Comparison of ENCODE assay signal across 9 cellular contexts in genomic region chr17:49260922-49261291, GRCh38. TPM values are rescaled to one million over a fixed set of nuclear protein-coding genes. Genes with fewer than 3 reads are reported as not detected.
DNase-seq lines count a peak whose midpoint lies in the region; ATAC-seq and TF ChIP-seq lines count a peak whose summit lies in the region.
"Had no signal": no experiment of that assay in that cellular context is flagged by ENCODE, and none has a peak within 500 bp of the region (broad histone marks: within the 10 kb centered on the region; RNA-seq: fewer than 3 reads in every experiment).

No MANE protein-coding gene starts in this region.

- peak overlapping the region; percentile 83 for H3K4me3 Mint-ChIP-seq in activated T-cell treated with anti-CD3 and anti-CD28 coated beads, Interleukin-2, amount 50 U/mL, for 4 hours
- peak overlapping the region; percentile 78 for H3K4me3 Mint-ChIP-seq in activated naive CD8-positive, alpha-beta T cell treated with anti-CD3 and anti-CD28 coated beads for 36 hours

- TF ChIP-seq POLR2A in right lobe of liver (IDR thresholded peaks at IDR 0.05) (no peak), transverse colon (IDR thresholded peaks at IDR 0.05) (no peak)

- WGBS in right lobe of liver (ENCODE audit: insufficient coverage, low coverage, low lambda C conversion rate, missing lambda C conversion rate) = 75% methylated on average over 7 of the region's 7 CpGs
- WGBS in transverse colon (ENCODE audit: low coverage in 1 of 2), 2 donors = 79% methylated on average over 7 of the region's 7 CpGs; no CpG with 5 or more reads in 1 of the 2 donors

- intact Hi-C loops in right lobe of liver (cut with DNase I) = no loop called here
- intact Hi-C loops in transverse colon (cut with DNase I; ENCODE audit: low total_unique reads) = no loop called here

- H3K4me3 ChIP-seq in right lobe of liver (peak overlapping the region in 1 of 3 donors; percentile 48), transverse colon (peak overlapping the region in 2 of 4 donors; percentile 54 to 62)

- no peak for DNase-seq in activated T-cell treated with anti-CD3 and anti-CD28 coated beads, Interleukin-2, amount 50 U/mL, for 4 hours
- DNase-seq in activated T-cell treated with anti-CD3 and anti-CD28 coated beads, Interleukin-2, amount 50 U/mL, for 1 hour = no peak
- peak; percentile 9 for DNase-seq in activated naive CD8-positive, alpha-beta T cell treated with anti-CD3 and anti-CD28 coated beads for 36 hours
- DNase-seq in right lobe of liver (no peak), transverse colon (no peak), NCI-H146 (lab: John Stamatoyannopoulos, UW) (no peak)
- no peak for DNase-seq in stimulated activated naive CD4-positive, alpha-beta T cell treated with Interleukin-2 at 50 U/mL for 16 hours (lab: John Stamatoyannopoulos, UW)

- H3K36me3 ChIP-seq in right lobe of liver (no peaks in the 10 kb centered on the region), transverse colon (no peaks in the 10 kb centered on the region)

- H3K4me1 ChIP-seq in right lobe of liver (peaks cover 0 to 5% (median 0%) of the 10 kb centered on the region in 4 donors), transverse colon (peaks cover 0 to 9% (median 8%) of the 10 kb centered on the region in 4 donors)

- no peaks in the 10 kb centered on the region for H3K9me3 Mint-ChIP-seq in activated T-cell treated with anti-CD3 and anti-CD28 coated beads, Interleukin-2, amount 50 U/mL, for 4 hours
- H3K9me3 Mint-ChIP-seq in activated naive CD8-positive, alpha-beta T cell treated with anti-CD3 and anti-CD28 coated beads for 36 hours = no peaks in the 10 kb centered on the region

- TF ChIP-seq EP300 in transverse colon (IDR thresholded peaks at IDR 0.05; ENCODE audit: low read depth) = no peak

- H3K27me3 Mint-ChIP-seq in activated T-cell treated with anti-CD3 and anti-CD28 coated beads, Interleukin-2, amount 50 U/mL, for 4 hours (ENCODE audit: low read depth) = no peaks in the 10 kb centered on the region
- H3K27me3 Mint-ChIP-seq in activated naive CD8-positive, alpha-beta T cell treated with anti-CD3 and anti-CD28 coated beads for 36 hours = peaks cover 15% of the 10 kb centered on the region

- H3K27me3 ChIP-seq in right lobe of liver = peaks cover 0 to 7% of the 10 kb centered on the region in 2 donors
- no peaks in the 10 kb centered on the region for H3K27me3 ChIP-seq in transverse colon

- H3K27ac Mint-ChIP-seq in activated naive CD8-positive, alpha-beta T cell treated with anti-CD3 and anti-CD28 coated beads for 36 hours = peak overlapping the region; percentile 72

- ATAC-seq in activated T-cell treated with anti-CD3 and anti-CD28 coated beads, Interleukin-2, amount 50 U/mL, for 4 hours = peak in 1 of 2 donors; percentile 6
- peak in 1 of 4 donors; percentile 5 for ATAC-seq in right lobe of liver
- no peak for ATAC-seq in HG02798 (IDR thresholded peaks at IDR 0.05; ENCODE audit: poor library complexity, unreplicated experiment)

- peak overlapping the region; percentile 44 to 75 (median 60) for H3K27ac ChIP-seq in right lobe of liver
- peak overlapping the region in 3 of 4 donors; percentile 44 to 57 (median 56) for H3K27ac ChIP-seq in transverse colon

- peaks cover 13% of the 10 kb centered on the region for H3K4me1 Mint-ChIP-seq in activated T-cell treated with anti-CD3 and anti-CD28 coated beads, Interleukin-2, amount 50 U/mL, for 4 hours (ENCODE audit: low read depth)
- H3K4me1 Mint-ChIP-seq in activated naive CD8-positive, alpha-beta T cell treated with anti-CD3 and anti-CD28 coated beads for 36 hours = peaks cover 11% of the 10 kb centered on the region

- no peaks in the 10 kb centered on the region for H3K36me3 Mint-ChIP-seq in activated T-cell treated with anti-CD3 and anti-CD28 coated beads, Interleukin-2, amount 50 U/mL, for 4 hours (ENCODE audit: insufficient read depth)
- no peaks in the 10 kb centered on the region for H3K36me3 Mint-ChIP-seq in activated naive CD8-positive, alpha-beta T cell treated with anti-CD3 and anti-CD28 coated beads for 36 hours

- TF ChIP-seq CTCF in right lobe of liver (IDR thresholded peaks at IDR 0.05) = no peak
- no peak for TF ChIP-seq CTCF in transverse colon (IDR thresholded peaks at IDR 0.05)

- no peaks in the 10 kb centered on the region for H3K9me3 ChIP-seq in right lobe of liver
- no peaks in the 10 kb centered on the region for H3K9me3 ChIP-seq in transverse colon

- in situ Hi-C loops in transverse colon (cut with MboI; ENCODE audit: low pct_ligation_motif_present in 1 of 4, low pct_unique_long_range_greater_than_20kb in 1 of 4, low sequenced_read_pairs in 3 of 4) = no loop called here

RNA-seq across cellular contexts. Expression of gene PHOSPHO1, which starts 30.3 kb away (rescaled TPM):
- under 1 TPM in 1 of 3 donors, not detected in 2; 0.23 TPM for total RNA-seq in activated T-cell treated with anti-CD3 and anti-CD28 coated beads, Interleukin-2, amount 50 U/mL, for 4 hours
- not detected for total RNA-seq in activated naive CD8-positive, alpha-beta T cell treated with anti-CD3 and anti-CD28 coated beads for 36 hours
- total RNA-seq in right lobe of liver (under 1 TPM in 4 of 6 experiments, not detected in 2; 0.16 to 0.71 (median 0.41) TPM), transverse colon (not detected)
- total RNA-seq: lung microvascular endothelial cell had no signal

RNA-seq across cellular contexts. Expression of gene ABI3, which starts 50.4 kb away (rescaled TPM):
- total RNA-seq in activated T-cell treated with anti-CD3 and anti-CD28 coated beads, Interleukin-2, amount 50 U/mL, for 4 hours = 10 to 100 TPM; 15.0 to 24.2 (median 22.7) TPM
- total RNA-seq in activated naive CD8-positive, alpha-beta T cell treated with anti-CD3 and anti-CD28 coated beads for 36 hours = 10 to 100 TPM; 54.9 to 55.5 TPM
- 1 to 10 TPM; 3.0 to 9.7 (median 3.8) TPM for total RNA-seq in right lobe of liver
- 1 to 10 TPM in 3 of 4 donors, under 1 TPM in 1; 0.60 to 7.6 (median 5.9) TPM for total RNA-seq in transverse colon

RNA-seq across cellular contexts. Expression of gene GNGT2, which starts 50.5 kb away (rescaled TPM):
- total RNA-seq in activated T-cell treated with anti-CD3 and anti-CD28 coated beads, Interleukin-2, amount 50 U/mL, for 4 hours = 10 to 100 TPM in 2 of 3 donors, 1 to 10 TPM in 1; 8.7 to 14.8 (median 12.8) TPM
- 10 to 100 TPM; 25.5 to 28.4 TPM for total RNA-seq in activated naive CD8-positive, alpha-beta T cell treated with anti-CD3 and anti-CD28 coated beads for 36 hours
- total RNA-seq in right lobe of liver (1 to 10 TPM in 4 of 6 experiments, under 1 TPM in 2; 0.61 to 1.6 (median 1.2) TPM), transverse colon (1 to 10 TPM in 1 of 4 donors, under 1 TPM in 1, not detected in 2; 0.68 to 4.0 TPM)
